In the genomic region with DNA sequence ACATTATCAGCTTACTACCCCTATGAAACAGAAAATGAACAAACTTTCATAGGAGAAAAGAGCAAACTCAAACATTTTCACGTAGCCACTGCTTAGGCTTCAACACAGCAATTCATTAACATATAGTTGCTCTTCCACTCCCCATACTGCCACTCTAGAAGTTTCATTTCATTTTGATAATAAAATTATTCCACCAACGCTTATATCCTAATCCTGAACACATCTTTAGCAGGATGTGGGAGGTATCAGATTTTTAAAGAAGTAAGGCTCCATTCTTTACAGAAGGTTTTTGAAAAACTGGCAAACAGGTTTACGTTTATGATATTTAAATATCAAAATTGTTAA, we compare ENCODE assay signal across 25 cellular contexts.
"Had no signal": no experiment of that assay in that cellular context is flagged by ENCODE, and none has a peak within 500 bp of the region (broad histone marks: within the 10 kb centered on the region; RNA-seq: fewer than 3 reads in every experiment).

No MANE protein-coding gene starts in this region.

- H3K36me3 ChIP-seq: ascending aorta, breast epithelium, esophagus squamous epithelium, heart left ventricle, pancreas, stomach, suprapubic skin, tibial nerve had no signal

- H3K27ac ChIP-seq: ascending aorta, breast epithelium, esophagus squamous epithelium, heart left ventricle, pancreas, psoas muscle, skin epidermis, stomach, suprapubic skin had no signal

- H3K27me3 Mint-ChIP-seq: activated CD4-positive, alpha-beta memory T cell treated with anti-CD3 and anti-CD28 coated beads for 36 hours; central memory CD8-positive, alpha-beta T cell; effector memory CD8-positive, alpha-beta T cell; memory B cell; natural killer cell treated with Interleukin-12 subunit alpha and Interleukin-12 subunit beta and Interleukin-15 and Interleukin-18, amount 100 ng/mL, for 72 hours; stimulated activated memory B cell treated with anti-CD40 and anti-IgM and Interleukin-4, amounts not matched to agents 10 μg/mL and 1 μg/mL and 100 μg/mL, for 72 hours; T-helper 17 cell had no signal

- H3K4me3 Mint-ChIP-seq: activated CD4-positive, alpha-beta memory T cell treated with anti-CD3 and anti-CD28 coated beads for 36 hours; activated T-cell treated with anti-CD3 and anti-CD28 coated beads, Interleukin-2, amount 50 U/mL, for 72 hours; central memory CD8-positive, alpha-beta T cell; effector memory CD8-positive, alpha-beta T cell; memory B cell; natural killer cell treated with Interleukin-12 subunit alpha and Interleukin-12 subunit beta and Interleukin-15 and Interleukin-18, amount 100 ng/mL, for 72 hours; stimulated activated memory B cell treated with anti-CD40 and anti-IgM and Interleukin-4, amounts not matched to agents 10 μg/mL and 1 μg/mL and 100 μg/mL, for 72 hours; T-helper 17 cell had no signal

- H3K4me1 ChIP-seq: ascending aorta, breast epithelium, esophagus squamous epithelium, pancreas, psoas muscle, stomach, suprapubic skin had no signal

- H3K4me3 ChIP-seq: ascending aorta, breast epithelium, esophagus squamous epithelium, heart left ventricle, pancreas, psoas muscle, skin epidermis, stomach, suprapubic skin, tibial nerve had no signal

- ATAC-seq: activated naive CD4-positive, alpha-beta T cell treated with anti-CD3 and anti-CD28 coated beads, Interleukin-2, amount 50 U/mL, for 72 hours; activated T-cell treated with anti-CD3 and anti-CD28 coated beads, Interleukin-2, amount 50 U/mL, for 72 hours; effector memory CD8-positive, alpha-beta T cell; heart left ventricle; left cardiac atrium; natural killer cell treated with Interleukin-12 subunit alpha and Interleukin-12 subunit beta and Interleukin-15 and Interleukin-18, amount 100 ng/mL, for 72 hours; pancreas; psoas muscle; right cardiac atrium; stimulated activated memory B cell treated with anti-CD40 and anti-IgM and Interleukin-4, amounts not matched to agents 10 μg/mL and 1 μg/mL and 100 μg/mL, for 72 hours; T-helper 17 cell had no signal

- H3K36me3 Mint-ChIP-seq: natural killer cell treated with Interleukin-12 subunit alpha and Interleukin-12 subunit beta and Interleukin-15 and Interleukin-18, amount 100 ng/mL, for 72 hours had no signal

- H3K9me3 ChIP-seq: ascending aorta, breast epithelium, esophagus squamous epithelium, heart left ventricle, pancreas, psoas muscle, stomach, suprapubic skin, tibial nerve had no signal

- DNase-seq: activated CD4-positive, alpha-beta memory T cell treated with anti-CD3 and anti-CD28 coated beads for 36 hours; activated CD4-positive, alpha-beta T cell treated with anti-CD3 and anti-CD28 coated beads for 48 hours; activated effector memory CD4-positive, alpha-beta T cell treated with anti-CD3 and anti-CD28 coated beads, Interleukin-2, amount 50 U/mL, for 16 hours; activated T-cell treated with anti-CD3 and anti-CD28 coated beads, Interleukin-2, amount 50 U/mL, for 72 hours; effector memory CD8-positive, alpha-beta T cell; esophagus squamous epithelium; heart left ventricle; islet precursor cell; left cardiac atrium; pancreas; psoas muscle; right cardiac atrium; stimulated activated CD4-positive, alpha-beta T cell treated with anti-CD3 and anti-CD28 coated beads, Interleukin-2, amount 100 ng/mL, for 24 hours; stomach; T-helper 17 cell had no signal

- H3K27me3 ChIP-seq: ascending aorta, breast epithelium, esophagus squamous epithelium, heart left ventricle, pancreas, stomach, suprapubic skin, tibial nerve had no signal

- H3K27ac Mint-ChIP-seq: activated CD4-positive, alpha-beta memory T cell treated with anti-CD3 and anti-CD28 coated beads for 36 hours; activated naive CD4-positive, alpha-beta T cell treated with anti-CD3 and anti-CD28 coated beads, Interleukin-2, amount 50 U/mL, for 72 hours; activated T-cell treated with anti-CD3 and anti-CD28 coated beads, Interleukin-2, amount 50 U/mL, for 72 hours; effector memory CD8-positive, alpha-beta T cell; memory B cell; natural killer cell treated with Interleukin-12 subunit alpha and Interleukin-12 subunit beta and Interleukin-15 and Interleukin-18, amount 100 ng/mL, for 72 hours; stimulated activated memory B cell treated with anti-CD40 and anti-IgM and Interleukin-4, amounts not matched to agents 10 μg/mL and 1 μg/mL and 100 μg/mL, for 72 hours; T-helper 17 cell had no signal

- H3K9me3 Mint-ChIP-seq: activated CD4-positive, alpha-beta memory T cell treated with anti-CD3 and anti-CD28 coated beads for 36 hours; activated naive CD4-positive, alpha-beta T cell treated with anti-CD3 and anti-CD28 coated beads, Interleukin-2, amount 50 U/mL, for 72 hours; activated T-cell treated with anti-CD3 and anti-CD28 coated beads, Interleukin-2, amount 50 U/mL, for 72 hours; central memory CD8-positive, alpha-beta T cell; effector memory CD8-positive, alpha-beta T cell; memory B cell; natural killer cell treated with Interleukin-12 subunit alpha and Interleukin-12 subunit beta and Interleukin-15 and Interleukin-18, amount 100 ng/mL, for 72 hours; stimulated activated memory B cell treated with anti-CD40 and anti-IgM and Interleukin-4, amounts not matched to agents 10 μg/mL and 1 μg/mL and 100 μg/mL, for 72 hours had no signal
